ENCODE assay signal across 1 cellular context in genomic region chr3:189672346-189672745, GRCh38. TPM values are rescaled to one million over a fixed set of nuclear protein-coding genes. Genes with fewer than 3 reads are reported as not detected.
"Had no signal": no experiment of that assay in that cellular context is flagged by ENCODE, and none has a peak within 500 bp of the region (broad histone marks: within the 10 kb centered on the region; RNA-seq: fewer than 3 reads in every experiment).

No MANE protein-coding gene starts in this region.

RNA-seq across cellular contexts. Expression of gene TP63, which starts 41.2 kb away (rescaled TPM):
- total RNA-seq: transverse colon had no signal
